In the genomic region with DNA sequence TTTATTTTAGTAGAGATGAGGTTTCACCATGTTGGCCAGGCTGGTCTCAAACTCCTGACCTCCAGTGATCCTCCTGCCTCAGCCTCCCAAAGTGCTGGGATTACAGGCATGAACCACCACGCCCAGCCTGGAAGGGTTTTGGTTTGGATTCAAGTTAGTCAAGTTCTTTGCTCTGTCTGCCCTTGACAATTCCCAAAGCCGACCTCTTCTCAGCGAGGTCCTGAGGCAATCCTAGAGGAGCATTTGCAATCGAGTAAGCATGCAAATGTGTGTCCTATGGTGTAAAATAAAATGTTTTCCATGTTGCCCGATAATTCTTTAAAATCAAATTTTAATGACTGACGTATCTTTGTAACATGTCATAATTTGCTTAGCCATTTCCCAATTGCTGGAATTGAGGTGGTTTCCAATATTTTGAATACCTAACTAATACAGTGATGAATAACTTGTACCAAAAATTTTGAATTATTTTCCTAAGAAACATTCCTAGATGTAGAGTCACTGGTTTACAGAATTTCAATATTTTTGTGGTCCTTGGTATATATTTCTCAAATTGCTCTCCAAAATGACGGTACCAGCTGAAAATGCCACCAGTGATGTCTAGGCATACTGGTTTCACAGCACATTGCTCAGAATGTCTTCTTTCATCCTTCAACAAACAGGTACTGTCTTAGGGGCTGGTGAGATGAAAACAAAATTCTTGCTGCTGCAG, we compare ENCODE assay signal across 10 cellular contexts. TPM values are rescaled to one million over a fixed set of nuclear protein-coding genes. Genes with fewer than 3 reads are reported as not detected.
A peak's percentile ranks its signal among the peaks of the same experiment; 100 is the strongest.
DNase-seq lines count a peak whose midpoint lies in the region; ATAC-seq and TF ChIP-seq lines count a peak whose summit lies in the region.
"Had no signal": no experiment of that assay in that cellular context is flagged by ENCODE, and none has a peak within 500 bp of the region (broad histone marks: within the 10 kb centered on the region; RNA-seq: fewer than 3 reads in every experiment).

No MANE protein-coding gene starts in this region.

- TF ChIP-seq CTCF in esophagus squamous epithelium (IDR thresholded peaks at IDR 0.05), result no peak

- H3K4me3 ChIP-seq in esophagus squamous epithelium, result no peak overlapping the region

- POLR2A ChIA-PET in T-cell (lab: Charles Lee), result no interaction called here

- peak overlapping the region; percentile 20 to 67 for H3K27ac Mint-ChIP-seq in T-cell
- H3K27ac Mint-ChIP-seq: WTC11 had no signal

- TF ChIP-seq POLR2A in esophagus squamous epithelium (IDR thresholded peaks at IDR 0.05), result no peak

- H3K9me3 ChIP-seq in esophagus squamous epithelium, result no peaks in the 10 kb centered on the region

- H3K27me3 Mint-ChIP-seq in T-cell, result peaks cover 0 to 4% of the 10 kb centered on the region in 2 donors

- H3K4me1 Mint-ChIP-seq in T-cell, result peaks cover 14 to 15% (median 14%) of the 10 kb centered on the region in 3 donors

- WGBS in esophagus squamous epithelium, 2 donors, result 78 to 82% methylated on average over 7 of the region's 7 CpGs

- ATAC-seq in GM18909 (IDR thresholded peaks at IDR 0.05; ENCODE audit: poor library complexity, unreplicated experiment) (peak; percentile 32), GM21515 (IDR thresholded peaks at IDR 0.05; ENCODE audit: unreplicated experiment) (peak; percentile 12), T-cell (replicated peaks in 1 of 4) (peak in 1 of 4 experiments; percentile 29), HG02678 (IDR thresholded peaks at IDR 0.05; ENCODE audit: unreplicated experiment) (no peak), GM21526 (IDR thresholded peaks at IDR 0.05; ENCODE audit: low FRiP score, unreplicated experiment) (no peak)
- ATAC-seq: WTC11 had no signal

- intact Hi-C loops in esophagus squamous epithelium (cut with DNase I), result no loop called here

- H3K36me3 Mint-ChIP-seq in T-cell, result no peaks in the 10 kb centered on the region
- H3K36me3 Mint-ChIP-seq: WTC11 had no signal

- no peaks in the 10 kb centered on the region for H3K9me3 Mint-ChIP-seq in T-cell
- H3K9me3 Mint-ChIP-seq: WTC11 had no signal

- H3K36me3 ChIP-seq in esophagus squamous epithelium, result no peaks in the 10 kb centered on the region

- H3K4me1 ChIP-seq in esophagus squamous epithelium, result peaks cover 0 to 8% (median 0%) of the 10 kb centered on the region in 3 donors

- H3K27me3 ChIP-seq in esophagus squamous epithelium, result peaks cover 0 to 6% (median 0%) of the 10 kb centered on the region in 4 donors

- H3K27ac ChIP-seq in esophagus squamous epithelium, result no peak overlapping the region

- no peak for DNase-seq in T-cell
- peak; percentile 16 for DNase-seq in islet precursor cell
- no peak for DNase-seq in esophagus squamous epithelium (lab: John Stamatoyannopoulos, UW)
- DNase-seq: NCI-H2171 treated with DMSO at 0.1 percent for 48 hours, nucleus accumbens had no signal

- CTCF ChIA-PET in T-cell (lab: Charles Lee), result interaction anchor here in 1 of 2 donors (0.6 to 1.0 kb wide), 2 partner anchors 14 to 484 kb away, joined by 3 read pairs; no protein-coding TSS in a partner anchor

- peak overlapping the region in 1 of 3 donors; percentile 6 for H3K4me3 Mint-ChIP-seq in T-cell
- H3K4me3 Mint-ChIP-seq: WTC11 had no signal

RNA-seq across cellular contexts. Expression of a gene that starts 38.7 kb away (rescaled TPM):
- total RNA-seq in T-cell (10 to 100 TPM in 2 of 5 donors, 1 to 10 TPM in 3; 7.0 to 13.6 (median 9.5) TPM), esophagus squamous epithelium (1 to 10 TPM; 2.5 to 6.2 (median 3.5) TPM)

RNA-seq across cellular contexts. Expression of a gene that starts 38.8 kb away (rescaled TPM):
- 1 to 10 TPM; 2.9 to 4.7 (median 3.4) TPM for total RNA-seq in T-cell
- 10 to 100 TPM in 2 of 4 donors, 1 to 10 TPM in 2; 5.2 to 14.9 (median 10.1) TPM for total RNA-seq in esophagus squamous epithelium

Comparison
In these comparisons a context has a peak if more than half of its experiments do, and no peak if none do; other contexts are left out.
1. ATAC-seq: peak in GM18909 (single experiment) and GM21515 (single experiment); none in HG02678 (single experiment) and GM21526 (single experiment).